ENCODE assay signal across 36 cellular contexts in the genomic region with DNA sequence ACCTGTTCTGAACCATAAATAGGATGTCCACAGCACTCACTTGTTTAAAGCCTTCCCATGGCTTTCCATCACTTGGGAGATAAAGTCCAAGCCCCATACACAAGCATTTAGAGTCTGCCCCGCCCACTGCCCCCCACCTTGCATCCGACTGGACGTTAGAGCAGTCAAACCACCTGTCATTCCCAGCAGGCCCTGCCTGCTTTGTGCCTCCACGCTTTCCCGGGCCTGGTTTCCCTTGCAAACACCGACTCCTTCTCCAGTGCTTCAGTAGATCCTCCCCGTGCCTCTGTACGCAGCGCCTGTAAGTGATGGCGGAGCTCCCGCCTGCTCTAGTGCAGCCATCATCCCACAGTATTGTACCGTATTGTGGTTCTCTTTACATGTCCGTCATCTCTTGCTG. TPM values are rescaled to one million over a fixed set of nuclear protein-coding genes. Genes with fewer than 3 reads are reported as not detected.
"Had no signal": no experiment of that assay in that cellular context is flagged by ENCODE, and none has a peak within 500 bp of the region (broad histone marks: within the 10 kb centered on the region; RNA-seq: fewer than 3 reads in every experiment).

No MANE protein-coding gene starts in this region.

- H3K9me3 Mint-ChIP-seq: activated CD4-positive, alpha-beta memory T cell treated with anti-CD3 and anti-CD28 coated beads, Interleukin-2, amount 10 ng/mL, durations not matched to agents 7 days and 5 days; activated CD4-positive, alpha-beta T cell treated with anti-CD3 and anti-CD28 coated beads, Interleukin-2, amount 10 ng/mL, durations not matched to agents 7 days and 5 days; activated naive CD4-positive, alpha-beta T cell treated with anti-CD3 and anti-CD28 coated beads for 36 hours; activated naive CD4-positive, alpha-beta T cell treated with anti-CD3 and anti-CD28 coated beads, Interleukin-2, amount 50 U/mL, for 72 hours; activated naive CD8-positive, alpha-beta T cell treated with anti-CD3 and anti-CD28 coated beads for 36 hours; activated T-cell treated with anti-CD3 and anti-CD28 coated beads, Interleukin-2, amount 50 U/mL, for 24 hours; T-helper 1 cell treated with Interleukin-12 subunit alpha and Interleukin-12 subunit beta and Interleukin-4 antibody, amounts not matched to agents 30 μg/mL and 1 μg/mL, for 36 hours; T-helper 2 cell treated with Interferon-gamma antibody and Interleukin-4, amounts not matched to agents 5 μg/mL and 100 μg/mL, for 36 hours had no signal

- H3K36me3 ChIP-seq: adrenal gland, brain microvascular endothelial cell, breast epithelium had no signal

- H3K4me3 ChIP-seq: adrenal gland, body of pancreas, breast epithelium had no signal

- H3K9me3 ChIP-seq: adrenal gland, body of pancreas, breast epithelium had no signal

- H3K4me1 ChIP-seq: adrenal gland, body of pancreas, breast epithelium had no signal

- H3K27ac ChIP-seq: adrenal gland, body of pancreas, brain microvascular endothelial cell, breast epithelium, VCaP had no signal

- DNase-seq: activated CD4-positive, alpha-beta memory T cell treated with anti-CD3 and anti-CD28 coated beads, Interleukin-2, amount 10 ng/mL, durations not matched to agents 7 days and 5 days; activated CD4-positive, alpha-beta T cell treated with anti-CD3 and anti-CD28 coated beads for 1 hour; activated CD4-positive, alpha-beta T cell treated with anti-CD3 and anti-CD28 coated beads for 36 hours; activated CD4-positive, alpha-beta T cell treated with anti-CD3 and anti-CD28 coated beads for 48 hours; activated CD4-positive, alpha-beta T cell treated with anti-CD3 and anti-CD28 coated beads, Interleukin-2, amount 10 ng/mL, durations not matched to agents 7 days and 5 days; activated CD4-positive, alpha-beta T cell treated with anti-CD3 and anti-CD28 coated beads, Interleukin-2, amount 50 U/mL, for 48 hours; activated CD4-positive, CD25-positive, alpha-beta regulatory T cell; activated CD8-positive, alpha-beta memory T cell treated with anti-CD3 and anti-CD28 coated beads for 24 hours; activated CD8-positive, alpha-beta memory T cell treated with anti-CD3 and anti-CD28 coated beads, Interleukin-2, amount 10 ng/mL, durations not matched to agents 7 days and 5 days; activated CD8-positive, alpha-beta memory T cell treated with anti-CD3 and anti-CD28 coated beads, Interleukin-2, amount 50 U/mL, for 48 hours; activated CD8-positive, alpha-beta T cell treated with anti-CD3 and anti-CD28 coated beads, Interleukin-2, amount 10 ng/mL, durations not matched to agents 7 days and 5 days; activated effector memory CD4-positive, alpha-beta T cell treated with anti-CD3 and anti-CD28 coated beads, Interleukin-2, amount 50 U/mL, for 16 hours; activated gamma-delta T cell treated with Interleukin-2 at 50 U/mL for 16 hours; activated naive CD4-positive, alpha-beta T cell; activated naive CD4-positive, alpha-beta T cell treated with anti-CD3 and anti-CD28 coated beads for 36 hours; activated naive CD8-positive, alpha-beta T cell treated with anti-CD3 and anti-CD28 coated beads for 36 hours; activated T-cell treated with anti-CD3 and anti-CD28 coated beads, Interleukin-2, amount 50 U/mL, for 24 hours; activated T-cell treated with anti-CD3 and anti-CD28 coated beads, Interleukin-2, amount 50 U/mL, for 48 hours; adrenal gland; amniotic stem cell; body of pancreas; brain microvascular endothelial cell; central memory CD4-positive, alpha-beta T cell; SW 1271; T-helper 1 cell; T-helper 2 cell; T-helper 9 cell had no signal

- FAIRE-seq: astrocyte, TTC549 had no signal

- H3K27me3 ChIP-seq: adrenal gland, body of pancreas, brain microvascular endothelial cell, breast epithelium had no signal

- H3K36me3 Mint-ChIP-seq: activated CD8-positive, alpha-beta memory T cell treated with anti-CD3 and anti-CD28 coated beads, Interleukin-2, amount 10 ng/mL, durations not matched to agents 7 days and 5 days; activated naive CD4-positive, alpha-beta T cell treated with anti-CD3 and anti-CD28 coated beads, Interleukin-2, amount 50 U/mL, for 72 hours; activated naive CD8-positive, alpha-beta T cell treated with anti-CD3 and anti-CD28 coated beads for 36 hours had no signal

- H3K4me1 Mint-ChIP-seq: activated CD4-positive, alpha-beta memory T cell treated with anti-CD3 and anti-CD28 coated beads, Interleukin-2, amount 10 ng/mL, durations not matched to agents 7 days and 5 days; activated CD4-positive, alpha-beta T cell treated with anti-CD3 and anti-CD28 coated beads, Interleukin-2, amount 10 ng/mL, durations not matched to agents 7 days and 5 days; activated CD8-positive, alpha-beta memory T cell treated with anti-CD3 and anti-CD28 coated beads, Interleukin-2, amount 10 ng/mL, durations not matched to agents 7 days and 5 days had no signal

- H3K4me3 Mint-ChIP-seq: activated CD4-positive, alpha-beta memory T cell treated with anti-CD3 and anti-CD28 coated beads, Interleukin-2, amount 10 ng/mL, durations not matched to agents 7 days and 5 days; activated CD4-positive, alpha-beta T cell treated with anti-CD3 and anti-CD28 coated beads for 36 hours; activated CD4-positive, alpha-beta T cell treated with anti-CD3 and anti-CD28 coated beads, Interleukin-2, amount 10 ng/mL, durations not matched to agents 7 days and 5 days; activated CD8-positive, alpha-beta memory T cell treated with anti-CD3 and anti-CD28 coated beads, Interleukin-2, amount 10 ng/mL, durations not matched to agents 7 days and 5 days; activated CD8-positive, alpha-beta T cell treated with anti-CD3 and anti-CD28 coated beads, Interleukin-2, amount 10 ng/mL, durations not matched to agents 7 days and 5 days; activated naive CD4-positive, alpha-beta T cell treated with anti-CD3 and anti-CD28 coated beads for 36 hours; activated naive CD8-positive, alpha-beta T cell treated with anti-CD3 and anti-CD28 coated beads for 36 hours; activated T-cell treated with anti-CD3 and anti-CD28 coated beads, Interleukin-2, amount 50 U/mL, for 24 hours; T-helper 1 cell treated with Interleukin-12 subunit alpha and Interleukin-12 subunit beta and Interleukin-4 antibody, amounts not matched to agents 30 μg/mL and 1 μg/mL, for 36 hours; T-helper 2 cell treated with Interferon-gamma antibody and Interleukin-4, amounts not matched to agents 5 μg/mL and 100 μg/mL, for 36 hours had no signal

- H3K27ac Mint-ChIP-seq: activated CD4-positive, alpha-beta memory T cell treated with anti-CD3 and anti-CD28 coated beads, Interleukin-2, amount 10 ng/mL, durations not matched to agents 7 days and 5 days; activated CD4-positive, alpha-beta T cell treated with anti-CD3 and anti-CD28 coated beads for 36 hours; activated CD4-positive, alpha-beta T cell treated with anti-CD3 and anti-CD28 coated beads, Interleukin-2, amount 10 ng/mL, durations not matched to agents 7 days and 5 days; activated CD8-positive, alpha-beta memory T cell treated with anti-CD3 and anti-CD28 coated beads, Interleukin-2, amount 10 ng/mL, durations not matched to agents 7 days and 5 days; activated CD8-positive, alpha-beta T cell treated with anti-CD3 and anti-CD28 coated beads, Interleukin-2, amount 10 ng/mL, durations not matched to agents 7 days and 5 days; activated naive CD4-positive, alpha-beta T cell treated with anti-CD3 and anti-CD28 coated beads for 36 hours; activated naive CD4-positive, alpha-beta T cell treated with anti-CD3 and anti-CD28 coated beads, Interleukin-2, amount 50 U/mL, for 72 hours; activated naive CD8-positive, alpha-beta T cell treated with anti-CD3 and anti-CD28 coated beads for 36 hours; activated T-cell treated with anti-CD3 and anti-CD28 coated beads, Interleukin-2, amount 50 U/mL, for 24 hours; T-helper 1 cell treated with Interleukin-12 subunit alpha and Interleukin-12 subunit beta and Interleukin-4 antibody, amounts not matched to agents 30 μg/mL and 1 μg/mL, for 36 hours; T-helper 2 cell treated with Interferon-gamma antibody and Interleukin-4, amounts not matched to agents 5 μg/mL and 100 μg/mL, for 36 hours had no signal

RNA-seq across cellular contexts. Expression of gene INSM1, which starts 38.3 kb away (rescaled TPM):
- total RNA-seq: activated CD4-positive, alpha-beta memory T cell treated with anti-CD3 and anti-CD28 coated beads, Interleukin-2, amount 10 ng/mL, durations not matched to agents 7 days and 5 days; activated CD4-positive, alpha-beta T cell treated with anti-CD3 and anti-CD28 coated beads, Interleukin-2, amount 10 ng/mL, durations not matched to agents 7 days and 5 days; activated CD8-positive, alpha-beta T cell treated with anti-CD3 and anti-CD28 coated beads, Interleukin-2, amount 10 ng/mL, durations not matched to agents 7 days and 5 days; aorta; cardiac septum had no signal
